In the genomic region with DNA sequence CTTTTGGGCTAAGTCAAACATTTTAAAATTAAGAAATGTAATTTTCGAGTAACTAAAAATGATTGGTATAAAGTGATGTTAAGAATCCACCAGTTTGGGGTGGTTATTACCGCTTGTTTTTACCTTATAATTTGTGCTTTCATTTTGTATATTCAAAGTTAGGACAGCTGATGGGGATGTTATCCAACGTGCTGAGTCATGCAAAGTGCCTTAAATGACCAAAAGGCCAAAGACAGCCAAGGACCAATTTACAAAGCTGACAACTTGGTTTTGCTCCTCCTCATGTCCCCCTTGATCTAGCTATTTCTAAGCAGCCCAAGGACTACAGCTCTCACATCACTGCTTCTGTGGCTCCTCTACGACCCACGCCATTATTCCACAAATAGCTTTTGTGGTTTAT, we compare ENCODE assay signal across 28 cellular contexts.
"Had no signal": no experiment of that assay in that cellular context is flagged by ENCODE, and none has a peak within 500 bp of the region (broad histone marks: within the 10 kb centered on the region; RNA-seq: fewer than 3 reads in every experiment).

No MANE protein-coding gene starts in this region.

- H3K36me3 ChIP-seq: MG63 had no signal

- H3K4me3 ChIP-seq: MG63 had no signal

- FAIRE-seq: astrocyte, RCC 7860 had no signal

- DNase-seq: activated B cell treated with CpG ODN at 0.5 μM for 24 hours; activated CD4-positive, alpha-beta T cell treated with anti-CD3 and anti-CD28 coated beads for 1 hour; activated CD4-positive, alpha-beta T cell treated with anti-CD3 and anti-CD28 coated beads, Interleukin-2, amount 10 ng/mL, durations not matched to agents 24 days and 14 days; activated CD4-positive, alpha-beta T cell treated with anti-CD3 and anti-CD28 coated beads, Interleukin-2, amount 50 U/mL, for 48 hours; activated CD8-positive, alpha-beta memory T cell treated with anti-CD3 and anti-CD28 coated beads, Interleukin-2, amount 10 ng/mL, durations not matched to agents 7 days and 5 days; activated effector memory CD4-positive, alpha-beta T cell treated with Interleukin-2 at 50 U/mL for 16 hours; activated naive CD4-positive, alpha-beta T cell treated with Interleukin-2 at 50 U/mL for 16 hours; activated naive CD8-positive, alpha-beta T cell treated with anti-CD3 and anti-CD28 coated beads, Interleukin-2, amount 50 U/mL, for 24 hours; activated T-cell treated with anti-CD3 and anti-CD28 coated beads, Interleukin-2, amount 50 U/mL, for 24 hours; amniotic stem cell; MG63; MV-4-11; NCI-H1092 treated with DMSO at 0.1 percent for 48 hours; NCI-H1417 treated with DMSO at 0.1 percent for 48 hours; NCI-H1694; NCI-H2029; NCI-H2107; NCI-H2171 treated with DMSO at 0.1 percent for 48 hours; NCI-H226; NCI-H510A; NCI-H69; PC-3; SHP77 treated with DMSO at 0.1 percent for 48 hours; T-helper 17 cell; T-helper 9 cell had no signal

- ATAC-seq: activated CD8-positive, alpha-beta memory T cell treated with anti-CD3 and anti-CD28 coated beads, Interleukin-2, amount 10 ng/mL, durations not matched to agents 7 days and 5 days; activated naive CD4-positive, alpha-beta T cell treated with anti-CD3 and anti-CD28 coated beads, Interleukin-2, amount 50 U/mL, for 72 hours; activated naive CD8-positive, alpha-beta T cell treated with anti-CD3 and anti-CD28 coated beads, Interleukin-2, amount 50 U/mL, for 24 hours; PC-3; T-helper 17 cell had no signal

- H3K27me3 ChIP-seq: MG63 had no signal

- H3K9me3 ChIP-seq: MG63 had no signal
